Comparison of ENCODE assay signal across 1 cellular context in genomic region chr3:112696244-112696643, GRCh38. TPM values are rescaled to one million over a fixed set of nuclear protein-coding genes. Genes with fewer than 3 reads are reported as not detected.
"Had no signal": no experiment of that assay in that cellular context is flagged by ENCODE, and none has a peak within 500 bp of the region (broad histone marks: within the 10 kb centered on the region; RNA-seq: fewer than 3 reads in every experiment).

No MANE protein-coding gene starts in this region.

RNA-seq across cellular contexts. Expression of gene CCDC80, which starts 55.3 kb away (rescaled TPM):
- total RNA-seq: activated CD8-positive, alpha-beta T cell treated with anti-CD3 and anti-CD28 coated beads, Interleukin-2, amount 10 ng/mL, durations not matched to agents 7 days and 5 days had no signal
